In the genomic region with DNA sequence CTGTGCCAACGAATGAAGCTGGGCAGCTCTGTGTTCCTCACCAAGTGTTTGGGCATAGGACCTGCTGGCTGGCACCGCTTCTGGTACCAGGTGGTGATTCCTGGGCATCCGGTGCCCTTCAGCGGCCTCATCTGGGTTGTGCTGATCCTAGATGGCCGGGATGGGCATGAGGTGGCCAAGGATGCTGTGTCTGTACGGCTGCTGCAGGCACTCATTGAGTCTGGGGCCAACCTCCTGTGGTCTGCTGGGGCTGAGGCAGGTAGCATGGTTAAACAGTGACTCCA, we compare ENCODE assay signal across 7 cellular contexts.
A peak's percentile ranks its signal among the peaks of the same experiment; 100 is the strongest.
DNase-seq lines count a peak whose midpoint lies in the region; ATAC-seq and TF ChIP-seq lines count a peak whose summit lies in the region.
"Not testable (repeated sequence)": the region's sequence is repeated elsewhere in the genome, so short reads cannot be mapped to it uniquely, and the experiment has no call there.

No MANE protein-coding gene starts in this region.

- DNase-seq in CD4-positive, alpha-beta T cell; breast epithelium (ENCODE audit: low spot score in 2 of 2): not testable (repeated sequence)
- peak; percentile 7 for DNase-seq in activated CD4-positive, alpha-beta T cell treated with anti-CD3 and anti-CD28 coated beads for 36 hours

- peaks cover 28% of the 10 kb centered on the region for H3K4me1 Mint-ChIP-seq in CD4-positive, alpha-beta T cell (ENCODE audit: low read depth)
- peaks cover 11% of the 10 kb centered on the region for H3K4me1 Mint-ChIP-seq in activated CD4-positive, alpha-beta T cell treated with anti-CD3 and anti-CD28 coated beads for 36 hours

- peaks cover 9 to 11% of the 10 kb centered on the region in 2 experiments; a peak in 2 of 3 replicates for H3K36me3 ChIP-seq in HEK293 (ENCODE audit: control insufficient read depth in 2 of 2, insufficient read depth in 1 of 2, low read length in 2 of 2)
- not testable (repeated sequence) for H3K36me3 ChIP-seq in OCI-LY1 (ENCODE audit: insufficient read depth, low read length); breast epithelium; iPS-18a (ENCODE audit: control insufficient read depth, low read depth, low read length); parathyroid adenoma (ENCODE audit: control insufficient read depth, insufficient read depth, low read length)

- H3K36me3 Mint-ChIP-seq in CD4-positive, alpha-beta T cell (ENCODE audit: low read depth), result peaks cover 29% of the 10 kb centered on the region
- H3K36me3 Mint-ChIP-seq in activated CD4-positive, alpha-beta T cell treated with anti-CD3 and anti-CD28 coated beads for 36 hours (ENCODE audit: low read depth), result not testable (repeated sequence)

- not testable (repeated sequence) for ATAC-seq in CD4-positive, alpha-beta T cell (ENCODE audit: poor library complexity); activated CD4-positive, alpha-beta T cell treated with anti-CD3 and anti-CD28 coated beads for 36 hours

- peak overlapping the region; percentile 58 for H3K27ac Mint-ChIP-seq in CD4-positive, alpha-beta T cell
- not testable (repeated sequence) for H3K27ac Mint-ChIP-seq in activated CD4-positive, alpha-beta T cell treated with anti-CD3 and anti-CD28 coated beads for 36 hours

- CTCF ChIA-PET in CD4-positive, alpha-beta T cell (lab: Charles Lee), result not testable (repeated sequence)
- CTCF ChIA-PET in HEK293 (lab: Yijun Ruan, JAX), result interaction anchor here (0.5 to 1.0 kb wide), 2 partner anchors 481 to 682 kb away, joined by 3 read pairs; no protein-coding TSS in a partner anchor
- CTCF ChIA-PET in activated CD4-positive, alpha-beta T cell treated with anti-CD3 and anti-CD28 coated beads for 36 hours (lab: Charles Lee), result interaction anchor here (0.5 kb wide), 1 partner anchor 668 kb away, joined by 3 read pairs; no protein-coding TSS in a partner anchor

- not testable (repeated sequence) for TF ChIP-seq CTCF in CD4-positive, alpha-beta T cell (IDR thresholded peaks at IDR 0.05); HEK293 (tag by site-specific recombination; IDR thresholded peaks at IDR 0.05); OCI-LY1 (IDR thresholded peaks at IDR 0.05; ENCODE audit: low read length); breast epithelium (IDR thresholded peaks at IDR 0.05); parathyroid adenoma (IDR thresholded peaks at IDR 0.05)

- not testable (repeated sequence) for H3F3A ChIP-seq in OCI-LY1 (ENCODE audit: insufficient read depth, low read length)

- not testable (repeated sequence) for H3K9ac ChIP-seq in OCI-LY1 (ENCODE audit: low read length); iPS-18a (ENCODE audit: low read length); parathyroid adenoma

- H3K9me3 Mint-ChIP-seq in CD4-positive, alpha-beta T cell; activated CD4-positive, alpha-beta T cell treated with anti-CD3 and anti-CD28 coated beads for 36 hours (ENCODE audit: low read depth): not testable (repeated sequence)

- H3K27me3 Mint-ChIP-seq in CD4-positive, alpha-beta T cell; activated CD4-positive, alpha-beta T cell treated with anti-CD3 and anti-CD28 coated beads for 36 hours: not testable (repeated sequence)

- H3K9me2 ChIP-seq in OCI-LY1 (ENCODE audit: low read depth, low read length), result not testable (repeated sequence)

- H3K9me3 ChIP-seq in CD4-positive, alpha-beta T cell (ENCODE audit: control insufficient read depth, low read length); HEK293 (ENCODE audit: control insufficient read depth, insufficient read depth, low read depth, low read length); OCI-LY1 (ENCODE audit: low read length); breast epithelium; iPS-18a (ENCODE audit: control insufficient read depth, low read depth, low read length); parathyroid adenoma (ENCODE audit: control insufficient read depth, low read length): not testable (repeated sequence)

- H4K20me1 ChIP-seq in OCI-LY1 (ENCODE audit: insufficient read depth, low read length), result not testable (repeated sequence)

- H3K27me3 ChIP-seq in CD4-positive, alpha-beta T cell (ENCODE audit: control insufficient read depth, insufficient read depth, low read length); OCI-LY1 (ENCODE audit: insufficient read depth, low read length); breast epithelium; iPS-18a (ENCODE audit: control insufficient read depth, insufficient read depth, low read length); parathyroid adenoma (ENCODE audit: control insufficient read depth, insufficient read depth, low read length): not testable (repeated sequence)

- H3K4me2 ChIP-seq in OCI-LY1 (ENCODE audit: low read length) (peak overlapping the region; percentile 95; the same call in 1 of the 2 replicates), parathyroid adenoma (ENCODE audit: low read length) (peak overlapping the region; percentile 61)

- H3K4me3 ChIP-seq in HEK293 (ENCODE audit: low read depth, low read length); OCI-LY1 (ENCODE audit: low read depth, low read length, poor library complexity, severe bottlenecking); parathyroid adenoma (ENCODE audit: low read depth, low read length): not testable (repeated sequence)
- H3K4me3 ChIP-seq in breast epithelium (peak overlapping the region in 2 of 3 donors; percentile 64 to 79), iPS-18a (ENCODE audit: low read length) (peak overlapping the region; percentile 64)

- not testable (repeated sequence) for H3K27ac ChIP-seq in CD4-positive, alpha-beta T cell (ENCODE audit: low read depth, low read length); HEK293 (ENCODE audit: extremely low read depth, low read depth, low read length); OCI-LY1 (ENCODE audit: low read depth, low read length, poor library complexity, severe bottlenecking); iPS-18a (ENCODE audit: low read length)
- H3K27ac ChIP-seq in breast epithelium (peak overlapping the region in 1 of 2 donors; percentile 15), parathyroid adenoma (peak overlapping the region; percentile 85)

- H2AFZ ChIP-seq in OCI-LY1 (ENCODE audit: low read length), result not testable (repeated sequence)
- peak overlapping the region; percentile 81 for H2AFZ ChIP-seq in parathyroid adenoma

- peak overlapping the region; percentile 91 for H3K4me3 Mint-ChIP-seq in CD4-positive, alpha-beta T cell
- not testable (repeated sequence) for H3K4me3 Mint-ChIP-seq in activated CD4-positive, alpha-beta T cell treated with anti-CD3 and anti-CD28 coated beads for 36 hours

- H3K4me1 ChIP-seq in HEK293 (ENCODE audit: control insufficient read depth, insufficient read depth, low read length); breast epithelium; iPS-18a (ENCODE audit: control insufficient read depth, low read depth, low read length): not testable (repeated sequence)
- peaks cover 24% of the 10 kb centered on the region for H3K4me1 ChIP-seq in OCI-LY1 (ENCODE audit: insufficient read depth, low read length, severe bottlenecking)
- peaks cover 11% of the 10 kb centered on the region for H3K4me1 ChIP-seq in parathyroid adenoma

- POLR2A ChIA-PET in CD4-positive, alpha-beta T cell (lab: Charles Lee), result interaction anchor here (0.5 to 2.1 kb wide), 3 partner anchors 96 to 674 kb away, joined by 3 to 7 read pairs (median 6); no protein-coding TSS in a partner anchor
- POLR2A ChIA-PET in HEK293 (lab: Yijun Ruan, JAX); activated CD4-positive, alpha-beta T cell treated with anti-CD3 and anti-CD28 coated beads for 36 hours (lab: Charles Lee): not testable (repeated sequence)

- peaks cover 15% of the 10 kb centered on the region for H3K79me2 ChIP-seq in OCI-LY1 (ENCODE audit: insufficient read depth, low read length)
- H3K79me2 ChIP-seq in parathyroid adenoma, result not testable (repeated sequence)

- intact Hi-C loops in CD4-positive, alpha-beta T cell (cut with DNase I, micrococcal nuclease), result loop anchor here in 1 of 2 experiments (5.0 kb wide), 2 partner anchors 84 to 364 kb away; a partner anchor contains a TSS
- intact Hi-C loops in activated CD4-positive, alpha-beta T cell treated with anti-CD3 and anti-CD28 coated beads for 36 hours (cut with DNase I, micrococcal nuclease); breast epithelium (cut with DNase I; ENCODE audit: low total_unique reads): not testable (repeated sequence)

- TF ChIP-seq POLR2A in breast epithelium (IDR thresholded peaks at IDR 0.05), result not testable (repeated sequence)

TF ChIP-seq in HEK293, 187 proteins besides CTCF, POLR2A, EP300 and RAD21:
- TF ChIP-seq, protein P1, sequence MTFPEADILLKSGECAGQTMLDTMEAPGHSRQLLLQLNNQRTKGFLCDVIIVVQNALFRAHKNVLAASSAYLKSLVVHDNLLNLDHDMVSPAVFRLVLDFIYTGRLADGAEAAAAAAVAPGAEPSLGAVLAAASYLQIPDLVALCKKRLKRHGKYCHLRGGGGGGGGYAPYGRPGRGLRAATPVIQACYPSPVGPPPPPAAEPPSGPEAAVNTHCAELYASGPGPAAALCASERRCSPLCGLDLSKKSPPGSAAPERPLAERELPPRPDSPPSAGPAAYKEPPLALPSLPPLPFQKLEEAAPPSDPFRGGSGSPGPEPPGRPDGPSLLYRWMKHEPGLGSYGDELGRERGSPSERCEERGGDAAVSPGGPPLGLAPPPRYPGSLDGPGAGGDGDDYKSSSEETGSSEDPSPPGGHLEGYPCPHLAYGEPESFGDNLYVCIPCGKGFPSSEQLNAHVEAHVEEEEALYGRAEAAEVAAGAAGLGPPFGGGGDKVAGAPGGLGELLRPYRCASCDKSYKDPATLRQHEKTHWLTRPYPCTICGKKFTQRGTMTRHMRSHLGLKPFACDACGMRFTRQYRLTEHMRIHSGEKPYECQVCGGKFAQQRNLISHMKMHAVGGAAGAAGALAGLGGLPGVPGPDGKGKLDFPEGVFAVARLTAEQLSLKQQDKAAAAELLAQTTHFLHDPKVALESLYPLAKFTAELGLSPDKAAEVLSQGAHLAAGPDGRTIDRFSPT (tag by site-specific recombination; IDR thresholded peaks at IDR 0.05), result 0 out of 2 replicates have a peak, but pooled peaks have one; percentile 15
